15 cellular contexts compared by ENCODE assay signal in the genomic region with DNA sequence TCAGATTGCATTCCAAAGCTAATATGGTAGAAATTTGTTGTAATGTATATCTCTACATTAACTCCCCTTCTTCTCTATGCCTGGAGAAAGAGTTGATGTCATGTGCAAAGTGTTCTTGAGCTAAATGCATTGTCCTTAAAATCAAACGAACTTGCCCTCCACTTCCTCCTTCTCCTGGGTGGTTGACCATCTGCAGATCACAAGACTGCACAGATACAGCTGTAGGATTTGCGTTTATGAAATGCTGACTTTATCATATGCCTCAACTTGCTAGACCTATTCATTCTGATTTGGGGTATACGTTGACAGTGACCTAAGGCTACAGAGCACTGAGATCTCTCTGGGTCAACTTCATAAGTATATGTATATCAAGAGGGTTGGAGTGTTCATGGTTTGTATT. TPM values are rescaled to one million over a fixed set of nuclear protein-coding genes. Genes with fewer than 3 reads are reported as not detected.
DNase-seq lines count a peak whose midpoint lies in the region; ATAC-seq and TF ChIP-seq lines count a peak whose summit lies in the region.
"Had no signal": no experiment of that assay in that cellular context is flagged by ENCODE, and none has a peak within 500 bp of the region (broad histone marks: within the 10 kb centered on the region; RNA-seq: fewer than 3 reads in every experiment).

No MANE protein-coding gene starts in this region.

- H3K27ac ChIP-seq in heart right ventricle, result no peak overlapping the region
- H3K27ac ChIP-seq in left ventricle myocardium inferior (replicated peaks), result no peak overlapping the region

- WGBS in heart right ventricle, 2 donors, result 35 to 38% methylated on average over 3 of the region's 3 CpGs

- peaks cover 14% of the 10 kb centered on the region for H3K36me3 Mint-ChIP-seq in T-helper 17 cell (ENCODE audit: low read depth)
- peaks cover 30% of the 10 kb centered on the region for H3K36me3 Mint-ChIP-seq in activated CD4-positive, alpha-beta T cell treated with anti-CD3 and anti-CD28 coated beads, Interleukin-2, amount 10 ng/mL, durations not matched to agents 24 days and 14 days (ENCODE audit: low read depth)
- peaks cover 66% of the 10 kb centered on the region for H3K36me3 Mint-ChIP-seq in activated naive CD8-positive, alpha-beta T cell treated with anti-CD3 and anti-CD28 coated beads for 36 hours

- no peaks in the 10 kb centered on the region for H3K9me3 ChIP-seq in heart right ventricle
- H3K9me3 ChIP-seq in left ventricle myocardium inferior (replicated peaks), result no peaks in the 10 kb centered on the region
- H3K9me3 ChIP-seq in T-helper 17 cell (ENCODE audit: control insufficient read depth, low read length, poor library complexity, severe bottlenecking), result no peaks in the 10 kb centered on the region

- ATAC-seq in heart right ventricle, result peak in 5 of 8 donors; percentile 15 to 48 (median 34)
- ATAC-seq in T-helper 17 cell, result no peak
- ATAC-seq: GM23338, HCT116 had no signal

- TF ChIP-seq CTCF in heart right ventricle (IDR thresholded peaks at IDR 0.05), result no peak
- TF ChIP-seq CTCF in left ventricle myocardium inferior (IDR thresholded peaks at IDR 0.05; ENCODE audit: borderline replicate concordance), result no peak

- H3K27me3 Mint-ChIP-seq in T-helper 17 cell, result no peaks in the 10 kb centered on the region
- no peaks in the 10 kb centered on the region for H3K27me3 Mint-ChIP-seq in activated CD4-positive, alpha-beta T cell treated with anti-CD3 and anti-CD28 coated beads, Interleukin-2, amount 10 ng/mL, durations not matched to agents 24 days and 14 days
- H3K27me3 Mint-ChIP-seq in activated naive CD8-positive, alpha-beta T cell treated with anti-CD3 and anti-CD28 coated beads for 36 hours, result no peaks in the 10 kb centered on the region
- H3K27me3 Mint-ChIP-seq: IgD-negative memory B cell had no signal

- H3K36me3 ChIP-seq in heart right ventricle (peaks cover 0 to 36% (median 30%) of the 10 kb centered on the region in 9 donors), left ventricle myocardium inferior (peaks cover 31% of the 10 kb centered on the region)

- H3K4me1 ChIP-seq in heart right ventricle, result peaks cover 0 to 48% (median 17%) of the 10 kb centered on the region in 9 donors
- H3K4me1 ChIP-seq in left ventricle myocardium inferior, result peaks cover 51% of the 10 kb centered on the region

- peak overlapping the region; percentile 35 for H3K27ac Mint-ChIP-seq in T-helper 17 cell
- H3K27ac Mint-ChIP-seq in activated CD4-positive, alpha-beta T cell treated with anti-CD3 and anti-CD28 coated beads, Interleukin-2, amount 10 ng/mL, durations not matched to agents 24 days and 14 days, result no peak overlapping the region
- H3K27ac Mint-ChIP-seq in activated naive CD8-positive, alpha-beta T cell treated with anti-CD3 and anti-CD28 coated beads for 36 hours, result no peak overlapping the region
- H3K27ac Mint-ChIP-seq: GM23338, IgD-negative memory B cell had no signal

- no peak overlapping the region for H3K4me3 Mint-ChIP-seq in T-helper 17 cell
- H3K4me3 Mint-ChIP-seq in activated CD4-positive, alpha-beta T cell treated with anti-CD3 and anti-CD28 coated beads, Interleukin-2, amount 10 ng/mL, durations not matched to agents 24 days and 14 days, result no peak overlapping the region
- no peak overlapping the region for H3K4me3 Mint-ChIP-seq in activated naive CD8-positive, alpha-beta T cell treated with anti-CD3 and anti-CD28 coated beads for 36 hours
- H3K4me3 Mint-ChIP-seq: GM23338, IgD-negative memory B cell had no signal

- H3K4me1 Mint-ChIP-seq in T-helper 17 cell, result peaks cover 38% of the 10 kb centered on the region
- H3K4me1 Mint-ChIP-seq in activated CD4-positive, alpha-beta T cell treated with anti-CD3 and anti-CD28 coated beads, Interleukin-2, amount 10 ng/mL, durations not matched to agents 24 days and 14 days, result peaks cover 16% of the 10 kb centered on the region
- H3K4me1 Mint-ChIP-seq in activated naive CD8-positive, alpha-beta T cell treated with anti-CD3 and anti-CD28 coated beads for 36 hours, result peaks cover 34% of the 10 kb centered on the region
- H3K4me1 Mint-ChIP-seq: GM23338 had no signal

- no peaks in the 10 kb centered on the region for H3K27me3 ChIP-seq in heart right ventricle
- no peaks in the 10 kb centered on the region for H3K27me3 ChIP-seq in left ventricle myocardium inferior (ENCODE audit: low read depth)

- DNase-seq in heart right ventricle, result no peak
- DNase-seq in left ventricle myocardium inferior, result no peak
- no peak for DNase-seq in T-helper 17 cell
- DNase-seq in foreskin melanocyte, result peak; percentile 81
- DNase-seq in activated CD8-positive, alpha-beta memory T cell treated with anti-CD3 and anti-CD28 coated beads, Interleukin-2, amount 50 U/mL, for 4 hours, result no peak
- no peak for DNase-seq in activated CD4-positive, alpha-beta T cell treated with anti-CD3 and anti-CD28 coated beads, Interleukin-2, amount 10 ng/mL, durations not matched to agents 24 days and 14 days
- no peak for DNase-seq in NCI-H1092 treated with DMSO at 0.1 percent for 48 hours (lab: John Stamatoyannopoulos, UW)
- DNase-seq in activated naive CD8-positive, alpha-beta T cell treated with anti-CD3 and anti-CD28 coated beads for 36 hours, result no peak
- DNase-seq: DMS79 treated with DMSO at 0.1 percent for 48 hours, NCI-H146, NCI-H2081, NCI-H774 had no signal

- intact Hi-C loops in heart right ventricle (cut with DNase I) (no loop called here), left ventricle myocardium inferior (cut with micrococcal nuclease) (no loop called here)
- intact Hi-C loops in activated CD4-positive, alpha-beta T cell treated with anti-CD3 and anti-CD28 coated beads, Interleukin-2, amount 10 ng/mL, durations not matched to agents 24 days and 14 days (cut with micrococcal nuclease), result no loop called here

- no peak overlapping the region for H3K4me3 ChIP-seq in heart right ventricle
- no peak overlapping the region for H3K4me3 ChIP-seq in left ventricle myocardium inferior
- H3K4me3 ChIP-seq: GM23338 had no signal

- H3K9me3 Mint-ChIP-seq in activated CD4-positive, alpha-beta T cell treated with anti-CD3 and anti-CD28 coated beads, Interleukin-2, amount 10 ng/mL, durations not matched to agents 24 days and 14 days, result peaks cover 4% of the 10 kb centered on the region
- H3K9me3 Mint-ChIP-seq in activated naive CD8-positive, alpha-beta T cell treated with anti-CD3 and anti-CD28 coated beads for 36 hours, result peaks cover 8% of the 10 kb centered on the region
- H3K9me3 Mint-ChIP-seq: GM23338, IgD-negative memory B cell had no signal

RNA-seq across cellular contexts. Expression of gene TRIM32, which starts 8.3 kb away (rescaled TPM):
- total RNA-seq in heart right ventricle (10 to 100 TPM; 12.1 to 21.2 (median 14.4) TPM), left ventricle myocardium inferior (14.9 TPM), T-helper 17 cell (10 to 100 TPM in 1 of 2 donors, 1 to 10 TPM in 1; 8.6 to 10.8 TPM)
- 1 to 10 TPM; 2.6 to 3.8 TPM for polyA plus RNA-seq in heart right ventricle
- total RNA-seq in activated CD4-positive, alpha-beta T cell treated with anti-CD3 and anti-CD28 coated beads, Interleukin-2, amount 10 ng/mL, durations not matched to agents 24 days and 14 days, result 11.9 and 14.4 TPM in 2 replicates
- 10 to 100 TPM; 11.1 to 13.7 TPM for total RNA-seq in activated naive CD8-positive, alpha-beta T cell treated with anti-CD3 and anti-CD28 coated beads for 36 hours
